ENCODE assay signal across 16 cellular contexts in genomic region chrX:290476-291166, GRCh38. TPM values are rescaled to one million over a fixed set of nuclear protein-coding genes. Genes with fewer than 3 reads are reported as not detected.
DNase-seq lines count a peak whose midpoint lies in the region; ATAC-seq and TF ChIP-seq lines count a peak whose summit lies in the region.
"Had no signal": no experiment of that assay in that cellular context is flagged by ENCODE, and none has a peak within 500 bp of the region (broad histone marks: within the 10 kb centered on the region; RNA-seq: fewer than 3 reads in every experiment).

No MANE protein-coding gene starts in this region.

- no peak for ATAC-seq in Right ventricle myocardium inferior
- ATAC-seq in mucosa of descending colon: no peak
- ATAC-seq in upper lobe of right lung: no peak
- ATAC-seq in HG03565 (IDR thresholded peaks at IDR 0.05; ENCODE audit: unreplicated experiment): no peak

- H3K4me1 ChIP-seq in colonic mucosa (no peaks in the 10 kb centered on the region), mucosa of descending colon (ENCODE audit: low read depth) (no peaks in the 10 kb centered on the region), upper lobe of right lung (no peaks in the 10 kb centered on the region), mesenchymal stem cell (ENCODE audit: control insufficient read depth, insufficient read depth, low read depth, low read length) (no peaks in the 10 kb centered on the region)
- H3K4me1 ChIP-seq: Peyer's patch had no signal

- no peak overlapping the region for H2BK5ac ChIP-seq in mesenchymal stem cell (ENCODE audit: low read depth, low read length, poor library complexity, severe bottlenecking)

- no peak overlapping the region for H2AFZ ChIP-seq in mesenchymal stem cell (ENCODE audit: low read depth, low read length)

- H3K4me3 ChIP-seq in colonic mucosa (no peak overlapping the region), mucosa of descending colon (no peak overlapping the region), upper lobe of right lung (no peak overlapping the region), mesenchymal stem cell (ENCODE audit: insufficient read depth in 1 of 2, low read depth in 1 of 2, low read length in 2 of 2) (no peak overlapping the region)
- H3K4me3 ChIP-seq: Peyer's patch had no signal

- H3K79me1 ChIP-seq in mesenchymal stem cell (replicated peaks; ENCODE audit: low read length, poor library complexity, severe bottlenecking): peaks cover 22% of the 10 kb centered on the region

- H3K27ac ChIP-seq in colonic mucosa (no peak overlapping the region), upper lobe of right lung (no peak overlapping the region), mesenchymal stem cell (ENCODE audit: low read length, poor library complexity, severe bottlenecking) (no peak overlapping the region)
- H3K27ac ChIP-seq: Peyer's patch had no signal

- TF ChIP-seq CTCF in colonic mucosa (IDR thresholded peaks at IDR 0.05) (no peak), mucosa of descending colon (IDR thresholded peaks at IDR 0.05) (no peak), upper lobe of right lung (IDR thresholded peaks at IDR 0.05) (no peak)

- no peaks in the 10 kb centered on the region for H3K36me3 ChIP-seq in colonic mucosa
- H3K36me3 ChIP-seq in mucosa of descending colon (ENCODE audit: low read depth): no peaks in the 10 kb centered on the region
- H3K36me3 ChIP-seq in upper lobe of right lung: peaks cover 79% of the 10 kb centered on the region
- H3K36me3 ChIP-seq in mesenchymal stem cell (ENCODE audit: control insufficient read depth in 1 of 2, insufficient read depth in 2 of 2, low read depth in 1 of 2, low read length in 2 of 2): peaks cover 23 to 80% of the 10 kb centered on the region in 2 experiments

- H4K91ac ChIP-seq in mesenchymal stem cell (ENCODE audit: low read length): no peak overlapping the region

- H3K23ac ChIP-seq in mesenchymal stem cell (ENCODE audit: low read length in 2 of 2): no peak overlapping the region

- no peak overlapping the region for H3K4me2 ChIP-seq in mesenchymal stem cell (ENCODE audit: low read length, poor library complexity, severe bottlenecking)

- WGBS in mesenchymal stem cell: 98% methylated on average over 42 of the region's 42 CpGs

- DNase-seq in cardiac septum (ENCODE audit: low spot score) (peak; percentile 49), Right ventricle myocardium inferior (ENCODE audit: missing footprints) (no peak), colonic mucosa (peak; percentile 8), mucosa of descending colon (peak in 2 of 3 donors; percentile 8 to 38), upper lobe of right lung (peak; percentile 45), mesenchymal stem cell (no peak), H4 (ENCODE audit: low spot score) (no peak)
- DNase-seq: ACHN, COR-L47, IMR-90, NCI-H1105, NCI-H1694, NCI-H510A treated with DMSO at 0.1 percent for 48 hours, Peyer's patch, SHP77 treated with DMSO at 0.1 percent for 48 hours had no signal

- H2BK15ac ChIP-seq in mesenchymal stem cell (ENCODE audit: low read depth, poor library complexity, severe bottlenecking): no peak overlapping the region

- no peaks in the 10 kb centered on the region for H3K9me3 ChIP-seq in colonic mucosa
- H3K9me3 ChIP-seq in mucosa of descending colon: no peaks in the 10 kb centered on the region
- H3K9me3 ChIP-seq in upper lobe of right lung: no peaks in the 10 kb centered on the region
- H3K9me3 ChIP-seq in mesenchymal stem cell (ENCODE audit: control insufficient read depth, low read length): no peaks in the 10 kb centered on the region
- H3K9me3 ChIP-seq: Peyer's patch had no signal

- no peak overlapping the region for H3K18ac ChIP-seq in mesenchymal stem cell (ENCODE audit: low read depth in 1 of 2, low read length in 2 of 2)

- no peaks in the 10 kb centered on the region for H3K27me3 ChIP-seq in colonic mucosa
- H3K27me3 ChIP-seq in upper lobe of right lung: no peaks in the 10 kb centered on the region
- no peaks in the 10 kb centered on the region for H3K27me3 ChIP-seq in mesenchymal stem cell (ENCODE audit: control insufficient read depth in 1 of 2, insufficient read depth in 1 of 2, low read length in 2 of 2)
- H3K27me3 ChIP-seq: Peyer's patch had no signal

- H2BK12ac ChIP-seq in mesenchymal stem cell (ENCODE audit: low read length in 2 of 2): no peak overlapping the region

- no peak overlapping the region for H4K8ac ChIP-seq in mesenchymal stem cell (ENCODE audit: low read length)

- H3K4ac ChIP-seq in mesenchymal stem cell (ENCODE audit: low read depth in 1 of 2, low read length in 2 of 2): no peak overlapping the region

- no peak overlapping the region for H3K14ac ChIP-seq in mesenchymal stem cell (ENCODE audit: low read length in 2 of 2)

- intact Hi-C loops in cardiac septum (cut with DNase I): no loop called here
- intact Hi-C loops in Right ventricle myocardium inferior (cut with DNase I): no loop called here
- intact Hi-C loops in colonic mucosa (cut with DNase I): no loop called here
- intact Hi-C loops in mucosa of descending colon (cut with DNase I, micrococcal nuclease): no loop called here
- intact Hi-C loops in upper lobe of right lung (cut with DNase I): no loop called here

- no peak overlapping the region for H2AK5ac ChIP-seq in mesenchymal stem cell (ENCODE audit: low read length, severe bottlenecking)

- H2BK120ac ChIP-seq in mesenchymal stem cell (ENCODE audit: low read depth, low read length): no peak overlapping the region

- H3K9ac ChIP-seq in colonic mucosa (ENCODE audit: low read depth in 2 of 2, low read length in 2 of 2): no peak overlapping the region
- H3K9ac ChIP-seq in mesenchymal stem cell (ENCODE audit: low read length): no peak overlapping the region

RNA-seq across cellular contexts. Expression of gene PLCXD1, which starts 9.4 kb away (rescaled TPM):
- total RNA-seq in cardiac septum (3.4 TPM), Right ventricle myocardium inferior (6.1 TPM), colonic mucosa (10 to 100 TPM; 11.0 to 23.8 TPM), mucosa of descending colon (10 to 100 TPM; 12.6 to 20.7 (median 13.8) TPM), upper lobe of right lung (34.4 TPM)
- polyA plus RNA-seq in mesenchymal stem cell (2013, experiment 1 of 2): 15.8 TPM
- polyA plus RNA-seq in mesenchymal stem cell (2013, experiment 2 of 2): 14.5 TPM
- 7.7 and 8.1 TPM in 2 replicates for total RNA-seq in H4 (2014; rRNA removed; shearing (Covaris generic))

RNA-seq across cellular contexts. Expression of gene GTPBP6, which starts 28.0 kb away (rescaled TPM):
- total RNA-seq in cardiac septum: 35.3 TPM
- 51.4 TPM for total RNA-seq in Right ventricle myocardium inferior
- 10 to 100 TPM; 44.4 to 81.1 TPM for total RNA-seq in colonic mucosa
- total RNA-seq in mucosa of descending colon: 10 to 100 TPM; 49.8 to 55.8 (median 54.1) TPM
- total RNA-seq in upper lobe of right lung: 55.1 TPM
- polyA plus RNA-seq in mesenchymal stem cell (2013, experiment 1 of 2): 29.7 TPM
- polyA plus RNA-seq in mesenchymal stem cell (2013, experiment 2 of 2): 29.8 TPM
- 39.2 and 40.2 TPM in 2 replicates for total RNA-seq in H4 (2014; rRNA removed; shearing (Covaris generic))

Comparison
In these comparisons a context has a peak if more than half of its experiments do, and no peak if none do; other contexts are left out.
1. DNase-seq: peak in cardiac septum (single experiment), colonic mucosa (single experiment), mucosa of descending colon (2 of 3) and upper lobe of right lung (single experiment); none in Right ventricle myocardium inferior (single experiment), mesenchymal stem cell (single experiment) and H4 (single experiment).